25 cellular contexts compared by ENCODE assay signal in the genomic region with DNA sequence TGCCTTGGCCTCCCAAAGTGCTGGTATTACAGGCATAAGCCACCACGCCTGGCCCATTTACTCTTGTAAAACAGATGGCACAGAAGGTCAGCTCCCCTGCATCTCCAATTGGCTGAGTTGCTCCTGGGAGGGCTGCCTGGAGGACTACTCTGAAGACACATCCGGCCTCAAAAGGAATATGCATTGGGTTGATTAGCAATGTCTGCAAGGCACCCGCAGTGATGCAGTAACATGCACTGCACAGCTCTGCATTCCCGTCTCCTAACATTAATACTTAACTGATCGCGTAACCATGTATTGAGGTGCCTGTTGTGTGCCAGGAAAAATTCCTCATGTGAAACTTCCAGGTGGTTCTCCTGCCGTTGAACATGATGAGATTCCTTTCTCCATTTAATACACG. TPM values are rescaled to one million over a fixed set of nuclear protein-coding genes. Genes with fewer than 3 reads are reported as not detected.
"Had no signal": no experiment of that assay in that cellular context is flagged by ENCODE, and none has a peak within 500 bp of the region (broad histone marks: within the 10 kb centered on the region; RNA-seq: fewer than 3 reads in every experiment).

No MANE protein-coding gene starts in this region.

- H3K27ac ChIP-seq: adrenal gland, SK-N-MC, VCaP had no signal

- ATAC-seq: activated CD4-positive, CD25-positive, alpha-beta regulatory T cell treated with anti-CD3 and anti-CD28 coated beads, Interleukin-2, amount 50 U/mL, for 24 hours; activated CD8-positive, alpha-beta T cell treated with anti-CD3 and anti-CD28 coated beads, Interleukin-2, amount 10 ng/mL, durations not matched to agents 7 days and 5 days; T-cell had no signal

- H3K4me3 ChIP-seq: adrenal gland, SK-N-MC had no signal

- H3K36me3 ChIP-seq: adrenal gland had no signal

- H3K9me3 Mint-ChIP-seq: activated naive CD8-positive, alpha-beta T cell treated with anti-CD3 and anti-CD28 coated beads, Interleukin-2, amount 10 ng/mL, durations not matched to agents 7 days and 5 days; T-cell had no signal

- H3K9me3 ChIP-seq: adrenal gland had no signal

- DNase-seq: activated CD4-positive, alpha-beta T cell treated with anti-CD3 and anti-CD28 coated beads for 4 hours; activated CD8-positive, alpha-beta memory T cell treated with anti-CD3 and anti-CD28 coated beads, Interleukin-2, amount 50 U/mL, for 48 hours; activated CD8-positive, alpha-beta T cell treated with anti-CD3 and anti-CD28 coated beads, Interleukin-2, amount 10 ng/mL, durations not matched to agents 7 days and 5 days; activated naive CD4-positive, alpha-beta T cell treated with anti-CD3 and anti-CD28 coated beads, Interleukin-2, amount 50 U/mL, for 16 hours; activated naive CD8-positive, alpha-beta T cell treated with anti-CD3 and anti-CD28 coated beads, Interleukin-2, amount 10 ng/mL, durations not matched to agents 7 days and 5 days; activated T-cell treated with anti-CD3 and anti-CD28 coated beads, Interleukin-2, amount 50 U/mL, for 1 hour; adrenal gland; anterior cingulate cortex; central memory CD4-positive, alpha-beta T cell; Karpas-422; MM.1S; NCI-H1105 treated with DMSO at 0.1 percent for 48 hours; NCI-H1436 treated with DMSO at 0.1 percent for 48 hours; NCI-H187; NCI-H2081; NCI-H446; NCI-H524; NCI-H748 treated with DMSO at 0.1 percent for 48 hours; T-cell had no signal

- H3K36me3 Mint-ChIP-seq: activated naive CD8-positive, alpha-beta T cell treated with anti-CD3 and anti-CD28 coated beads, Interleukin-2, amount 10 ng/mL, durations not matched to agents 7 days and 5 days; T-cell had no signal

- H3K4me3 Mint-ChIP-seq: activated CD8-positive, alpha-beta T cell treated with anti-CD3 and anti-CD28 coated beads, Interleukin-2, amount 10 ng/mL, durations not matched to agents 7 days and 5 days; activated naive CD8-positive, alpha-beta T cell treated with anti-CD3 and anti-CD28 coated beads, Interleukin-2, amount 10 ng/mL, durations not matched to agents 7 days and 5 days; T-cell had no signal

- H3K27ac Mint-ChIP-seq: activated CD8-positive, alpha-beta T cell treated with anti-CD3 and anti-CD28 coated beads, Interleukin-2, amount 10 ng/mL, durations not matched to agents 7 days and 5 days; activated naive CD8-positive, alpha-beta T cell treated with anti-CD3 and anti-CD28 coated beads, Interleukin-2, amount 10 ng/mL, durations not matched to agents 7 days and 5 days; T-cell had no signal

RNA-seq across cellular contexts. Expression of a gene that starts 5.0 kb away (rescaled TPM):
- total RNA-seq: activated naive CD8-positive, alpha-beta T cell treated with anti-CD3 and anti-CD28 coated beads, Interleukin-2, amount 10 ng/mL, durations not matched to agents 7 days and 5 days; bronchial epithelial cell; RPMI7951 had no signal

RNA-seq across cellular contexts. Expression of a gene that starts 40.9 kb away (rescaled TPM):
- total RNA-seq: activated CD8-positive, alpha-beta T cell treated with anti-CD3 and anti-CD28 coated beads, Interleukin-2, amount 10 ng/mL, durations not matched to agents 7 days and 5 days; activated naive CD8-positive, alpha-beta T cell treated with anti-CD3 and anti-CD28 coated beads, Interleukin-2, amount 10 ng/mL, durations not matched to agents 7 days and 5 days; bronchial epithelial cell; T-helper 2 cell treated with Interferon-gamma antibody and Interleukin-4, amounts not matched to agents 100 ng/mL and 5 ng/mL, for 36 hours had no signal
